In genomic region chr16:16191493-16192167, GRCh38 we compare ENCODE assay signal across 18 cellular contexts. TPM values are rescaled to one million over a fixed set of nuclear protein-coding genes. Genes with fewer than 3 reads are reported as not detected.
A peak's percentile ranks its signal among the peaks of the same experiment; 100 is the strongest.
DNase-seq lines count a peak whose midpoint lies in the region; ATAC-seq and TF ChIP-seq lines count a peak whose summit lies in the region.
"Had no signal": no experiment of that assay in that cellular context is flagged by ENCODE, and none has a peak within 500 bp of the region (broad histone marks: within the 10 kb centered on the region; RNA-seq: fewer than 3 reads in every experiment).

No MANE protein-coding gene starts in this region.

- no peak overlapping the region for H3K4me3 Mint-ChIP-seq in activated T-helper 17 cell treated with anti-CD3 and anti-CD28 coated beads, Interleukin-2, amount 50 U/mL, for 72 hours
- no peak overlapping the region for H3K4me3 Mint-ChIP-seq in endothelial cell (ENCODE audit: unreplicated experiment)
- no peak overlapping the region for H3K4me3 Mint-ChIP-seq in immature natural killer cell

- H3K23ac ChIP-seq in trophoblast cell (ENCODE audit: low read length), result no peak overlapping the region

- peaks cover 18% of the 10 kb centered on the region for H3K27me3 Mint-ChIP-seq in activated T-helper 17 cell treated with anti-CD3 and anti-CD28 coated beads, Interleukin-2, amount 50 U/mL, for 72 hours
- H3K27me3 Mint-ChIP-seq in endothelial cell (ENCODE audit: unreplicated experiment) (no peaks in the 10 kb centered on the region), immature natural killer cell (ENCODE audit: low read depth in 3 of 3) (peaks cover 0 to 14% (median 0%) of the 10 kb centered on the region in 3 donors)

- peak; percentile 38 for DNase-seq in H7
- peak; percentile 9 for DNase-seq in endothelial cell (ENCODE audit: low spot score)
- no peak for DNase-seq in trophoblast cell
- no peak for DNase-seq in immature natural killer cell
- DNase-seq in stimulated activated CD4-positive, alpha-beta T cell treated with anti-CD3 and anti-CD28 coated beads, Interleukin-15, amount 100 ng/mL, for 24 hours, result no peak
- DNase-seq: Caco-2, DMS153, KG1, NCI-H1436, NCI-H2029 treated with DMSO at 0.1 percent for 48 hours, NCI-H748 treated with DMSO at 0.1 percent for 48 hours, PC-3, SJCRH30 had no signal

- no peak overlapping the region for H2BK5ac ChIP-seq in trophoblast cell (ENCODE audit: low read depth, low read length, poor library complexity)

- no peak overlapping the region for H3K4ac ChIP-seq in trophoblast cell (ENCODE audit: low read depth, low read length)

- no peak overlapping the region for H3K9ac ChIP-seq in trophoblast cell (ENCODE audit: low read length)

- H2BK120ac ChIP-seq in trophoblast cell (ENCODE audit: insufficient read depth, low read length, poor library complexity), result no peak overlapping the region

- H3K36me3 ChIP-seq in H7 (replicated peaks; ENCODE audit: control insufficient read depth, insufficient read depth, low read length), result no peaks in the 10 kb centered on the region
- H3K36me3 ChIP-seq in trophoblast cell (ENCODE audit: control insufficient read depth in 1 of 2, insufficient read depth in 2 of 2, low read length in 2 of 2), result no peaks in the 10 kb centered on the region
- H3K36me3 ChIP-seq: SJCRH30 had no signal

- H3K79me1 ChIP-seq in trophoblast cell (ENCODE audit: low read length), result no peaks in the 10 kb centered on the region

- H3K4me3 ChIP-seq in H7 (ENCODE audit: insufficient read depth, low read depth, low read length), result no peak overlapping the region
- H3K4me3 ChIP-seq in trophoblast cell (ENCODE audit: low read depth, low read length), result peak overlapping the region; percentile 3
- H3K4me3 ChIP-seq: SJCRH30 had no signal

- H4K12ac ChIP-seq in trophoblast cell (ENCODE audit: low read depth, low read length), result no peak overlapping the region

- no peaks in the 10 kb centered on the region for H3K4me1 Mint-ChIP-seq in activated T-helper 17 cell treated with anti-CD3 and anti-CD28 coated beads, Interleukin-2, amount 50 U/mL, for 72 hours
- peaks cover 13% of the 10 kb centered on the region for H3K4me1 Mint-ChIP-seq in endothelial cell (ENCODE audit: unreplicated experiment)
- no peaks in the 10 kb centered on the region for H3K4me1 Mint-ChIP-seq in immature natural killer cell

- no peak overlapping the region for H4K91ac ChIP-seq in trophoblast cell (ENCODE audit: low read depth, low read length)

- H3K4me2 ChIP-seq in trophoblast cell (ENCODE audit: low read length), result no peak overlapping the region

- H4K8ac ChIP-seq in trophoblast cell (ENCODE audit: low read depth, low read length), result no peak overlapping the region

- 100% methylated on average over 2 of the region's 8 CpGs for WGBS in trophoblast cell (ENCODE audit: extremely low coverage, insufficient coverage, insufficient read length)

- H3K18ac ChIP-seq in trophoblast cell (ENCODE audit: low read length), result no peak overlapping the region

- H3K14ac ChIP-seq in trophoblast cell (ENCODE audit: low read length), result no peak overlapping the region

- no peaks in the 10 kb centered on the region for H3K4me1 ChIP-seq in trophoblast cell (ENCODE audit: control insufficient read depth in 1 of 2, insufficient read depth in 2 of 2, low read length in 2 of 2)
- H3K4me1 ChIP-seq: Caco-2, SJCRH30 had no signal

- H2AK5ac ChIP-seq in trophoblast cell (ENCODE audit: low read length), result no peak overlapping the region

- peak overlapping the region; percentile 58 for H3K27ac Mint-ChIP-seq in activated T-helper 17 cell treated with anti-CD3 and anti-CD28 coated beads, Interleukin-2, amount 50 U/mL, for 72 hours
- H3K27ac Mint-ChIP-seq in endothelial cell (ENCODE audit: unreplicated experiment) (peak overlapping the region; percentile 81), immature natural killer cell (no peak overlapping the region)

- no peaks in the 10 kb centered on the region for H3K9me3 Mint-ChIP-seq in activated T-helper 17 cell treated with anti-CD3 and anti-CD28 coated beads, Interleukin-2, amount 50 U/mL, for 72 hours
- H3K9me3 Mint-ChIP-seq in endothelial cell (ENCODE audit: unreplicated experiment) (no peaks in the 10 kb centered on the region), immature natural killer cell (no peaks in the 10 kb centered on the region)

- H3K36me3 Mint-ChIP-seq in activated T-helper 17 cell treated with anti-CD3 and anti-CD28 coated beads, Interleukin-2, amount 50 U/mL, for 72 hours (ENCODE audit: low read depth), result no peaks in the 10 kb centered on the region
- H3K36me3 Mint-ChIP-seq in endothelial cell (ENCODE audit: low read depth, unreplicated experiment) (no peaks in the 10 kb centered on the region), immature natural killer cell (no peaks in the 10 kb centered on the region)

- no peak overlapping the region for H3K27ac ChIP-seq in trophoblast cell (ENCODE audit: low read depth, low read length)
- H3K27ac ChIP-seq: RWPE1, SJCRH30 had no signal

- H2BK12ac ChIP-seq in trophoblast cell (ENCODE audit: low read length), result no peak overlapping the region

- no peak for TF ChIP-seq CTCF in endothelial cell (IDR thresholded peaks at IDR 0.05; ENCODE audit: unreplicated experiment)

- no peak for ATAC-seq in activated T-helper 17 cell treated with anti-CD3 and anti-CD28 coated beads, Interleukin-2, amount 50 U/mL, for 72 hours (replicated peaks)
- ATAC-seq in HG03378 (IDR thresholded peaks at IDR 0.05; ENCODE audit: unreplicated experiment), result no peak
- ATAC-seq: HCT116, PC-3 had no signal

- no peaks in the 10 kb centered on the region for H3K79me2 ChIP-seq in trophoblast cell (ENCODE audit: control insufficient read depth, insufficient read depth, low read length, poor library complexity)

- H3K27me3 ChIP-seq in H7 (ENCODE audit: control insufficient read depth, insufficient read depth, low read length) (no peaks in the 10 kb centered on the region), trophoblast cell (ENCODE audit: insufficient read depth, low read length) (no peaks in the 10 kb centered on the region)
- H3K27me3 ChIP-seq: SJCRH30 had no signal

- no peak overlapping the region for H2AFZ ChIP-seq in trophoblast cell (ENCODE audit: insufficient read depth, low read length, poor library complexity)

- no peaks in the 10 kb centered on the region for H3K9me3 ChIP-seq in trophoblast cell (ENCODE audit: insufficient read depth, low read depth, low read length)
- H3K9me3 ChIP-seq: Caco-2, SJCRH30 had no signal

RNA-seq across cellular contexts. Expression of gene ABCC6, which starts 31.7 kb away (rescaled TPM):
- 0.81 and 1.5 TPM in 2 replicates for total RNA-seq in H7 (2014; rRNA removed; shearing (Covaris generic))
- under 1 TPM in 1 of 2 donors, not detected in 1; 0.24 TPM for total RNA-seq in activated T-helper 17 cell treated with anti-CD3 and anti-CD28 coated beads, Interleukin-2, amount 50 U/mL, for 72 hours
- total RNA-seq in endothelial cell (ENCODE audit: unreplicated experiment), result 0.36 TPM
- polyA plus RNA-seq in trophoblast cell (2013), result 0.39 and 0.47 TPM in 2 replicates
- polyA plus RNA-seq in immature natural killer cell, result under 1 TPM in 1 of 3 donors, not detected in 2; 0.03 TPM
- total RNA-seq: A673 had no signal

RNA-seq across cellular contexts. Expression of gene NOMO3, which starts 40.7 kb away (rescaled TPM):
- total RNA-seq in H7 (2014; rRNA removed; shearing (Covaris generic)), result 27.0 and 28.2 TPM in 2 replicates
- total RNA-seq in activated T-helper 17 cell treated with anti-CD3 and anti-CD28 coated beads, Interleukin-2, amount 50 U/mL, for 72 hours, result 10 to 100 TPM; 22.7 to 41.0 TPM
- total RNA-seq in endothelial cell (ENCODE audit: unreplicated experiment), result 38.9 TPM
- polyA plus RNA-seq in trophoblast cell (2013), result 40.0 and 43.9 TPM in 2 replicates
- 10 to 100 TPM in 2 of 3 donors, 1 to 10 TPM in 1; 6.1 to 22.7 (median 16.8) TPM for polyA plus RNA-seq in immature natural killer cell

Comparison
In these comparisons a context has a peak if more than half of its experiments do, and no peak if none do; other contexts are left out.
1. DNase-seq: peak in H7 (single experiment) and endothelial cell (single experiment); none in trophoblast cell (0 of 2), immature natural killer cell (0 of 3) and stimulated activated CD4-positive, alpha-beta T cell treated with anti-CD3 and anti-CD28 coated beads, Interleukin-15, amount 100 ng/mL, for 24 hours (single experiment).
2. H3K27ac Mint-ChIP-seq: peak in activated T-helper 17 cell treated with anti-CD3 and anti-CD28 coated beads, Interleukin-2, amount 50 U/mL, for 72 hours (single experiment) and endothelial cell (single experiment); none in immature natural killer cell (0 of 6).